Comparison of ENCODE assay signal across 9 cellular contexts in the genomic region with DNA sequence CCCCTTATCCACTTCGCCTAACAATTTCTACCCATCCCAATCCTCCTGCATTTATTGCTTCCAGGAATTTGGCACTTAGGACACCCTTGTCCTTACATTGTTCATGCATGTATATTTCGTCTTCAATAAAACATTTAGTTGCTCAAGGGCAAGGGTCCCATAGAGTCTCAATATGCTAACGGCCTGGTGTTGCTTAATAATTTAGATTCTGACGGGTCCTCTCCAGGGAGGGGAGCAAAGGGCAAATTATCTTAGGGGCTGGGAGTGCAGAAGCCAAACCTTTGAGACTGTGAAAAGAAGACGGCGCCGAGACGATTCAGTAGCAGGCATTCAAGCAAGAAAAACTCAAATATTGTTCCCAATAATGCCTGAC. TPM values are rescaled to one million over a fixed set of nuclear protein-coding genes. Genes with fewer than 3 reads are reported as not detected.
DNase-seq lines count a peak whose midpoint lies in the region; ATAC-seq, FAIRE-seq and TF ChIP-seq lines count a peak whose summit lies in the region.
"Had no signal": no experiment of that assay in that cellular context is flagged by ENCODE, and none has a peak within 500 bp of the region (broad histone marks: within the 10 kb centered on the region; RNA-seq: fewer than 3 reads in every experiment).

No MANE protein-coding gene starts in this region.

- no peaks in the 10 kb centered on the region for H3K9me3 ChIP-seq in breast epithelium
- no peaks in the 10 kb centered on the region for H3K9me3 ChIP-seq in A673 (ENCODE audit: low read depth, low read length, poor library complexity, severe bottlenecking)

- POLR2A ChIA-PET in BJ (lab: Charles Lee) (no interaction called here), A673 (lab: Charles Lee; ENCODE audit: low non-redundant PET) (no interaction called here)
- POLR2A ChIA-PET in naive thymus-derived CD8-positive, alpha-beta T cell (lab: Charles Lee), result no interaction called here

- H4K8ac ChIP-seq in mesendoderm (ENCODE audit: low read depth, low read length), result no peak overlapping the region

- H2BK120ac ChIP-seq in mesendoderm (ENCODE audit: low read depth, low read length), result no peak overlapping the region

- no peak overlapping the region for H3K9ac ChIP-seq in mesendoderm (ENCODE audit: low read length)

- H3K36me3 Mint-ChIP-seq in naive thymus-derived CD8-positive, alpha-beta T cell, result peaks cover 0 to 2% (median 0%) of the 10 kb centered on the region in 3 donors

- H3K4me1 Mint-ChIP-seq in naive thymus-derived CD8-positive, alpha-beta T cell, result peaks cover 6 to 14% (median 8%) of the 10 kb centered on the region in 4 donors

- H3K36me3 ChIP-seq in BJ (ENCODE audit: control insufficient read depth, insufficient read depth, low read length) (no peaks in the 10 kb centered on the region), breast epithelium (no peaks in the 10 kb centered on the region), mesendoderm (ENCODE audit: control insufficient read depth, insufficient read depth, low read length) (no peaks in the 10 kb centered on the region), A673 (ENCODE audit: insufficient read depth, low read length, poor library complexity, severe bottlenecking) (no peaks in the 10 kb centered on the region)

- no peak overlapping the region for H3K18ac ChIP-seq in mesendoderm (ENCODE audit: low read length)

- TF ChIP-seq CTCF in BJ (IDR thresholded peaks at IDR 0.05; ENCODE audit: insufficient read depth, low read depth, low read length), result no peak
- TF ChIP-seq CTCF in breast epithelium (IDR thresholded peaks at IDR 0.05), result no peak
- no peak for TF ChIP-seq CTCF in A673 (conservative IDR thresholded peaks at IDR 0.05; ENCODE audit: low read depth, low read length)

- CTCF ChIA-PET in BJ (lab: Yijun Ruan, JAX), result no interaction called here
- CTCF ChIA-PET in A673 (lab: Charles Lee), result no interaction called here

- no peak for TF ChIP-seq POLR2A in breast epithelium (IDR thresholded peaks at IDR 0.05)

- H3K79me1 ChIP-seq in mesendoderm (ENCODE audit: low read length), result no peaks in the 10 kb centered on the region

- BruUV-seq in A673 (replicated peaks; lab: Mats Ljungman, UMichigan), result no TSS peak

- H3K27me3 Mint-ChIP-seq in naive thymus-derived CD8-positive, alpha-beta T cell, result peaks cover 15 to 23% (median 20%) of the 10 kb centered on the region in 5 donors

- H3K9me3 Mint-ChIP-seq in naive thymus-derived CD8-positive, alpha-beta T cell, result no peaks in the 10 kb centered on the region

- peak overlapping the region; percentile 54 for H3K4me3 ChIP-seq in BJ (ENCODE audit: low read depth, low read length)
- H3K4me3 ChIP-seq in breast epithelium, result peak overlapping the region; percentile 51 to 76 (median 58)
- no peak overlapping the region for H3K4me3 ChIP-seq in mesendoderm (ENCODE audit: low read length)
- H3K4me3 ChIP-seq in A673 (ENCODE audit: low read depth, low read length, poor library complexity, severe bottlenecking), result no peak overlapping the region

- ATAC-seq in HG02938 (IDR thresholded peaks at IDR 0.05; ENCODE audit: unreplicated experiment), result peak; percentile 10
- ATAC-seq in naive thymus-derived CD8-positive, alpha-beta T cell, result no peak

- no peaks in the 10 kb centered on the region for H3K4me1 ChIP-seq in breast epithelium
- H3K4me1 ChIP-seq in mesendoderm (ENCODE audit: control insufficient read depth, low read depth, low read length), result no peaks in the 10 kb centered on the region
- H3K4me1 ChIP-seq in A673 (ENCODE audit: insufficient read depth, low read length, poor library complexity, severe bottlenecking), result no peaks in the 10 kb centered on the region

- H3K23ac ChIP-seq in mesendoderm (ENCODE audit: low read length), result no peak overlapping the region

- H3K27ac ChIP-seq in breast epithelium (no peak overlapping the region), mesendoderm (ENCODE audit: low read depth, low read length) (no peak overlapping the region), A673 (ENCODE audit: low read depth, low read length, poor library complexity, severe bottlenecking) (no peak overlapping the region)

- no peak for FAIRE-seq in HTR-8/SVneo (lab: Jason Lieb, UNC)

- H2AK5ac ChIP-seq in mesendoderm (ENCODE audit: low read length), result no peak overlapping the region

- no peak overlapping the region for H2BK5ac ChIP-seq in mesendoderm (ENCODE audit: low read length)

- no peak overlapping the region for H3K27ac Mint-ChIP-seq in naive thymus-derived CD8-positive, alpha-beta T cell

- H2BK15ac ChIP-seq in mesendoderm (replicated peaks; ENCODE audit: low read depth), result no peak overlapping the region

- H3K79me2 ChIP-seq in mesendoderm (ENCODE audit: control insufficient read depth, insufficient read depth, low read length), result no peaks in the 10 kb centered on the region

- DNase-seq in BJ (ENCODE audit: low read depth) (no peak), breast epithelium (ENCODE audit: low spot score in 2 of 2) (no peak), HTR-8/SVneo (ENCODE audit: insufficient read length, low spot score) (no peak), D341Med (ENCODE audit: low spot score) (no peak), mesendoderm (no peak), A673 (ENCODE audit: low spot score) (no peak)
- DNase-seq in naive thymus-derived CD8-positive, alpha-beta T cell, result no peak
- DNase-seq: NCI-H2171 treated with DMSO at 0.1 percent for 48 hours had no signal

- H4K5ac ChIP-seq in mesendoderm (ENCODE audit: low read length), result no peak overlapping the region

- no peak overlapping the region for H3K4ac ChIP-seq in mesendoderm (ENCODE audit: low read depth, low read length)

- no CpG with 5 or more reads among the region's 8 CpGs for WGBS in mesendoderm (ENCODE audit: extremely low coverage, insufficient coverage, low lambda C conversion rate)

- H3K27me3 ChIP-seq in BJ (ENCODE audit: control insufficient read depth, insufficient read depth, low read length) (peaks cover 9% of the 10 kb centered on the region), breast epithelium (no peaks in the 10 kb centered on the region), mesendoderm (ENCODE audit: insufficient read depth, low read length, poor library complexity) (no peaks in the 10 kb centered on the region), A673 (replicated peaks; ENCODE audit: insufficient read depth, low read depth, low read length, poor library complexity) (peaks cover 48% of the 10 kb centered on the region)

- intact Hi-C loops in breast epithelium (cut with DNase I; ENCODE audit: low total_unique reads), result no loop called here
- intact Hi-C loops in A673 (cut with micrococcal nuclease; ENCODE audit: unreplicated experiment), result no loop called here

- no peak overlapping the region for H3K56ac ChIP-seq in mesendoderm (ENCODE audit: low read length)

- no peak overlapping the region for H3K4me2 ChIP-seq in mesendoderm (ENCODE audit: low read length)

- peak overlapping the region; percentile 72 to 90 (median 80) for H3K4me3 Mint-ChIP-seq in naive thymus-derived CD8-positive, alpha-beta T cell

RNA-seq across cellular contexts. Expression of a gene that starts 0.5 kb away (rescaled TPM):
- not detected in 2 replicates for polyA plus RNA-seq in BJ (2011; rRNA removed)
- polyA minus RNA-seq in BJ (2011; rRNA and poly(A)+ RNA removed), result not detected in 2 replicates
- total RNA-seq in breast epithelium (not detected), A673 (2021) (not detected in 2 replicates)
- not detected for total RNA-seq in naive thymus-derived CD8-positive, alpha-beta T cell
- not detected for polyA plus RNA-seq in naive thymus-derived CD8-positive, alpha-beta T cell
- 0.18 TPM for polyA plus RNA-seq in mesendoderm (2013, experiment 1 of 2)
- 0.11 TPM for polyA plus RNA-seq in mesendoderm (2013, experiment 2 of 2)

Comparison
In these comparisons a context has a peak if more than half of its experiments do, and no peak if none do; other contexts are left out.
1. H3K4me3 ChIP-seq: peak in BJ (single experiment) and breast epithelium (3 of 3); none in mesendoderm (single experiment) and A673 (single experiment).